ENCODE assay signal across 13 cellular contexts in genomic region chr7:135164357-135165021, GRCh38. TPM values are rescaled to one million over a fixed set of nuclear protein-coding genes. Genes with fewer than 3 reads are reported as not detected.
DNase-seq lines count a peak whose midpoint lies in the region; ATAC-seq and TF ChIP-seq lines count a peak whose summit lies in the region.
"Had no signal": no experiment of that assay in that cellular context is flagged by ENCODE, and none has a peak within 500 bp of the region (broad histone marks: within the 10 kb centered on the region; RNA-seq: fewer than 3 reads in every experiment).

No MANE protein-coding gene starts in this region.

- no peak overlapping the region for H3K27ac ChIP-seq in CD8-positive, alpha-beta T cell (ENCODE audit: low read depth, low read length)
- H3K27ac ChIP-seq: foreskin keratinocyte had no signal

- no peak overlapping the region for H3K4me3 Mint-ChIP-seq in CD8-positive, alpha-beta T cell
- H3K4me3 Mint-ChIP-seq in IgD-negative memory B cell: peak overlapping the region in 1 of 4 donors; percentile 55
- H3K4me3 Mint-ChIP-seq in effector memory CD8-positive, alpha-beta T cell: no peak overlapping the region
- H3K4me3 Mint-ChIP-seq in naive thymus-derived CD8-positive, alpha-beta T cell: peak overlapping the region in 1 of 10 donors; percentile 46

- H3K27me3 Mint-ChIP-seq in CD8-positive, alpha-beta T cell (ENCODE audit: low read depth): no peaks in the 10 kb centered on the region
- no peaks in the 10 kb centered on the region for H3K27me3 Mint-ChIP-seq in IgD-negative memory B cell
- H3K27me3 Mint-ChIP-seq in effector memory CD8-positive, alpha-beta T cell: no peaks in the 10 kb centered on the region
- H3K27me3 Mint-ChIP-seq in naive thymus-derived CD8-positive, alpha-beta T cell: no peaks in the 10 kb centered on the region

- H3K36me3 ChIP-seq in CD8-positive, alpha-beta T cell (ENCODE audit: insufficient read depth, low read length): peaks cover 17% of the 10 kb centered on the region

- H3K36me3 Mint-ChIP-seq in CD8-positive, alpha-beta T cell: peaks cover 85% of the 10 kb centered on the region
- H3K36me3 Mint-ChIP-seq in IgD-negative memory B cell: peaks cover 6% of the 10 kb centered on the region
- peaks cover 67% of the 10 kb centered on the region for H3K36me3 Mint-ChIP-seq in effector memory CD8-positive, alpha-beta T cell (ENCODE audit: insufficient read depth)
- peaks cover 6 to 53% (median 48%) of the 10 kb centered on the region in 3 donors for H3K36me3 Mint-ChIP-seq in naive thymus-derived CD8-positive, alpha-beta T cell

- no peak overlapping the region for H3K4me3 ChIP-seq in CD8-positive, alpha-beta T cell (ENCODE audit: low read depth, low read length)
- H3K4me3 ChIP-seq: adrenal gland had no signal

- CTCF ChIA-PET in CD8-positive, alpha-beta T cell (lab: Charles Lee): interaction anchor here (0.8 to 2.7 kb wide), 5 partner anchors 17 to 180 kb away, joined by 3 to 17 read pairs (median 4); partner anchors contain the start of genes AGBL3 and TMEM140

- H3K27ac Mint-ChIP-seq in CD8-positive, alpha-beta T cell: peak overlapping the region; percentile 77
- peak overlapping the region in 2 of 3 donors; percentile 23 to 86 for H3K27ac Mint-ChIP-seq in IgD-negative memory B cell
- peak overlapping the region; percentile 73 to 96 for H3K27ac Mint-ChIP-seq in effector memory CD8-positive, alpha-beta T cell
- H3K27ac Mint-ChIP-seq in naive thymus-derived CD8-positive, alpha-beta T cell: peak overlapping the region; percentile 55 to 98 (median 77)

- no peak for DNase-seq in CD8-positive, alpha-beta T cell
- DNase-seq in effector memory CD8-positive, alpha-beta T cell: no peak
- no peak for DNase-seq in naive thymus-derived CD8-positive, alpha-beta T cell
- DNase-seq in iPS-NIHi11 (ENCODE audit: low spot score): no peak
- no peak for DNase-seq in superior temporal gyrus (ENCODE audit: extremely low spot score)
- DNase-seq in stimulated activated CD4-positive, alpha-beta T cell treated with anti-CD3 and anti-CD28 coated beads, Interleukin-4, amount 100 ng/mL, for 24 hours: no peak
- DNase-seq: foreskin keratinocyte; NCI-H510A; stimulated activated CD4-positive, alpha-beta T cell treated with anti-CD3 and anti-CD28 coated beads, Interleukin-1b, Interleukin-23, amount 100 ng/mL, for 48 hours; T1000 had no signal

- no peak for TF ChIP-seq CTCF in CD8-positive, alpha-beta T cell (IDR thresholded peaks at IDR 0.05)

- no peaks in the 10 kb centered on the region for H3K9me3 ChIP-seq in CD8-positive, alpha-beta T cell (ENCODE audit: low read length)
- H3K9me3 ChIP-seq: adrenal gland had no signal

- no peaks in the 10 kb centered on the region for H3K27me3 ChIP-seq in CD8-positive, alpha-beta T cell (ENCODE audit: insufficient read depth, low read length)
- H3K27me3 ChIP-seq: adrenal gland, foreskin keratinocyte had no signal

- POLR2A ChIA-PET in CD8-positive, alpha-beta T cell (lab: Charles Lee): interaction anchor here (0.7 to 11.9 kb wide), 3 partner anchors 16 to 177 kb away, joined by 3 to 70 read pairs (median 4); partner anchors contain the start of gene TMEM140
- POLR2A ChIA-PET in naive thymus-derived CD8-positive, alpha-beta T cell (lab: Charles Lee): interaction anchor here (0.6 to 3.4 kb wide), 6 partner anchors 13 to 527 kb away, joined by 3 to 18 read pairs (median 4); partner anchors contain the start of genes AGBL3, TMEM140 and WDR91

- intact Hi-C loops in CD8-positive, alpha-beta T cell (cut with DNase I, micrococcal nuclease): no loop called here

- H3K4me1 ChIP-seq in CD8-positive, alpha-beta T cell (ENCODE audit: insufficient read depth, low read length): peaks cover 43% of the 10 kb centered on the region

- ATAC-seq in CD8-positive, alpha-beta T cell: no peak
- no peak for ATAC-seq in effector memory CD8-positive, alpha-beta T cell (replicated peaks)
- ATAC-seq in naive thymus-derived CD8-positive, alpha-beta T cell: no peak
- ATAC-seq in GM18520 (IDR thresholded peaks at IDR 0.05; ENCODE audit: unreplicated experiment): no peak
- ATAC-seq: foreskin keratinocyte had no signal

- peaks cover 67% of the 10 kb centered on the region for H3K4me1 Mint-ChIP-seq in CD8-positive, alpha-beta T cell (ENCODE audit: low read depth)
- peaks cover 50 to 54% (median 51%) of the 10 kb centered on the region in 3 donors for H3K4me1 Mint-ChIP-seq in IgD-negative memory B cell
- H3K4me1 Mint-ChIP-seq in effector memory CD8-positive, alpha-beta T cell (ENCODE audit: low read depth in 2 of 2): peaks cover 54 to 61% of the 10 kb centered on the region in 2 donors
- H3K4me1 Mint-ChIP-seq in naive thymus-derived CD8-positive, alpha-beta T cell: peaks cover 40 to 84% (median 81%) of the 10 kb centered on the region in 4 donors

- H3K9me3 Mint-ChIP-seq in CD8-positive, alpha-beta T cell: peaks cover 2% of the 10 kb centered on the region
- peaks cover 0 to 5% (median 0%) of the 10 kb centered on the region in 3 donors for H3K9me3 Mint-ChIP-seq in IgD-negative memory B cell
- H3K9me3 Mint-ChIP-seq in effector memory CD8-positive, alpha-beta T cell: no peaks in the 10 kb centered on the region
- H3K9me3 Mint-ChIP-seq in naive thymus-derived CD8-positive, alpha-beta T cell: peaks cover 0 to 10% (median 2%) of the 10 kb centered on the region in 9 donors

RNA-seq across cellular contexts. Expression of gene CYREN, which starts 6.0 kb away (rescaled TPM):
- 10 to 100 TPM; 14.0 to 15.2 TPM for total RNA-seq in CD8-positive, alpha-beta T cell
- 39.5 TPM for polyA plus RNA-seq in IgD-negative memory B cell
- 10 to 100 TPM; 51.1 to 54.8 TPM for total RNA-seq in naive thymus-derived CD8-positive, alpha-beta T cell
- polyA plus RNA-seq in naive thymus-derived CD8-positive, alpha-beta T cell: 10 to 100 TPM; 55.5 to 70.1 (median 59.5) TPM

RNA-seq across cellular contexts. Expression of gene TMEM140, which starts 16.6 kb away (rescaled TPM):
- total RNA-seq in CD8-positive, alpha-beta T cell: 10 to 100 TPM; 18.8 to 21.8 TPM
- 34.7 TPM for polyA plus RNA-seq in IgD-negative memory B cell
- 10 to 100 TPM; 27.1 to 29.0 TPM for total RNA-seq in naive thymus-derived CD8-positive, alpha-beta T cell
- 10 to 100 TPM; 13.9 to 36.9 (median 20.2) TPM for polyA plus RNA-seq in naive thymus-derived CD8-positive, alpha-beta T cell
- total RNA-seq: foreskin keratinocyte had no signal

RNA-seq across cellular contexts. Expression of gene WDR91, which starts 46.8 kb away (rescaled TPM):
- total RNA-seq in CD8-positive, alpha-beta T cell: 10 to 100 TPM; 43.3 to 46.6 TPM
- 5.9 TPM for polyA plus RNA-seq in IgD-negative memory B cell
- 10 to 100 TPM; 38.9 to 39.0 TPM for total RNA-seq in naive thymus-derived CD8-positive, alpha-beta T cell
- 1 to 10 TPM; 3.3 to 7.2 (median 5.9) TPM for polyA plus RNA-seq in naive thymus-derived CD8-positive, alpha-beta T cell
